Comparison of ENCODE assay signal across 24 cellular contexts in genomic region chr1:96087719-96088118, GRCh38.
"Had no signal": no experiment of that assay in that cellular context is flagged by ENCODE, and none has a peak within 500 bp of the region (broad histone marks: within the 10 kb centered on the region; RNA-seq: fewer than 3 reads in every experiment).

No MANE protein-coding gene starts in this region.

- H3K4me1 ChIP-seq: SJSA1 had no signal

- H3K27ac ChIP-seq: HL-60, SJSA1, SK-N-MC had no signal

- DNase-seq: IMR-90, Karpas-422, KG1, MG63, NCI-H1092, NCI-H1105 treated with DMSO at 0.1 percent for 48 hours, NCI-H1417 treated with DMSO at 0.1 percent for 48 hours, NCI-H146, NCI-H1694 treated with DMSO at 0.1 percent for 48 hours, NCI-H1930, NCI-H2081, NCI-H2107, NCI-H2171, NCI-H226, NCI-H446, NCI-H510A, NCI-H524 treated with DMSO at 0.1 percent for 48 hours, NCI-H82, Right ventricle myocardium superior, RPMI8226, SIG-M5 had no signal

- H3K27me3 ChIP-seq: MG63, SJSA1 had no signal

- H3K4me3 ChIP-seq: MG63, SJSA1, SK-N-MC had no signal

- H3K9me3 ChIP-seq: MG63, SJSA1 had no signal

- H3K36me3 ChIP-seq: MG63, SJSA1 had no signal
